Comparison of ENCODE assay signal across 20 cellular contexts in genomic region chr10:88226027-88226690, GRCh38.
DNase-seq lines count a peak whose midpoint lies in the region; ATAC-seq and TF ChIP-seq lines count a peak whose summit lies in the region.
"Had no signal": no experiment of that assay in that cellular context is flagged by ENCODE, and none has a peak within 500 bp of the region (broad histone marks: within the 10 kb centered on the region; RNA-seq: fewer than 3 reads in every experiment).

No MANE protein-coding gene starts in this region.

- H3K4me3 ChIP-seq in heart left ventricle (no peak overlapping the region), liver (ENCODE audit: low read depth in 1 of 3, low read length in 3 of 3) (peak overlapping the region in 1 of 3 donors; percentile 6), aorta (ENCODE audit: low read length in 2 of 2) (no peak overlapping the region)
- H3K4me3 ChIP-seq: MG63 had no signal

- no peak for TF ChIP-seq POLR2A in heart left ventricle (IDR thresholded peaks at IDR 0.05)

- peak overlapping the region in 11 of 12 donors; percentile 28 to 81 (median 63) for H3K27ac ChIP-seq in heart left ventricle
- H3K27ac ChIP-seq in liver (ENCODE audit: low read depth in 1 of 2, low read length in 2 of 2) = no peak overlapping the region
- no peak overlapping the region for H3K27ac ChIP-seq in aorta (ENCODE audit: low read depth in 1 of 2, low read length in 2 of 2)
- H3K27ac ChIP-seq: C4-2B had no signal

- no peak overlapping the region for H3K9ac ChIP-seq in liver (ENCODE audit: low read depth in 1 of 2, low read length in 2 of 2)

- H3K9me3 ChIP-seq in heart left ventricle (peaks cover 0 to 3% (median 0%) of the 10 kb centered on the region in 12 donors), liver (ENCODE audit: control insufficient read depth in 4 of 4, low read length in 3 of 4) (no peaks in the 10 kb centered on the region), aorta (ENCODE audit: control insufficient read depth, low read length) (no peaks in the 10 kb centered on the region)
- H3K9me3 ChIP-seq: MG63 had no signal

- DNase-seq in HuH-7.5 (ENCODE audit: low spot score) = peak; percentile 28
- no peak for DNase-seq in heart left ventricle
- DNase-seq in aorta = no peak
- no peak for DNase-seq in activated CD8-positive, alpha-beta T cell treated with anti-CD3 and anti-CD28 coated beads, Interleukin-2, amount 10 ng/mL, durations not matched to agents 7 days and 5 days
- no peak for DNase-seq in T-helper 2 cell
- DNase-seq: AML-193, DND-41, H7, Kasumi-1, MG63, NCI-H1048, NCI-H1436, NCI-H1930, NCI-H2171, NCI-H526, PC-3, RPMI8226 had no signal

- POLR2A ChIA-PET in activated CD8-positive, alpha-beta T cell treated with anti-CD3 and anti-CD28 coated beads, Interleukin-2, amount 10 ng/mL, durations not matched to agents 7 days and 5 days (lab: Charles Lee) = no interaction called here

- peaks cover 6% of the 10 kb centered on the region for H3K27me3 Mint-ChIP-seq in activated CD8-positive, alpha-beta T cell treated with anti-CD3 and anti-CD28 coated beads, Interleukin-2, amount 10 ng/mL, durations not matched to agents 7 days and 5 days (ENCODE audit: low read depth)

- no peak for TF ChIP-seq CTCF in heart left ventricle (IDR thresholded peaks at IDR 0.05)
- no peak for TF ChIP-seq CTCF in liver (IDR thresholded peaks at IDR 0.05; ENCODE audit: low read depth, low read length, missing input control)

- peak in 1 of 2 donors; percentile 44 for TF ChIP-seq RAD21 in liver (IDR thresholded peaks at IDR 0.05)

- no peaks in the 10 kb centered on the region for H3K4me1 Mint-ChIP-seq in activated CD8-positive, alpha-beta T cell treated with anti-CD3 and anti-CD28 coated beads, Interleukin-2, amount 10 ng/mL, durations not matched to agents 7 days and 5 days (ENCODE audit: low read depth)

- 10 to 44% (median 30%) methylated on average over 2 of the region's 2 CpGs for WGBS in heart left ventricle, 4 donors
- 25% methylated on average over 2 of the region's 2 CpGs for WGBS in liver
- 5 to 10% methylated on average over 2 of the region's 2 CpGs for WGBS in aorta, 2 donors

- peaks cover 5% of the 10 kb centered on the region for H3K36me3 Mint-ChIP-seq in activated CD8-positive, alpha-beta T cell treated with anti-CD3 and anti-CD28 coated beads, Interleukin-2, amount 10 ng/mL, durations not matched to agents 7 days and 5 days (ENCODE audit: low read depth)

- no peaks in the 10 kb centered on the region for H3K9me3 Mint-ChIP-seq in activated CD8-positive, alpha-beta T cell treated with anti-CD3 and anti-CD28 coated beads, Interleukin-2, amount 10 ng/mL, durations not matched to agents 7 days and 5 days (ENCODE audit: insufficient read depth)

- peaks cover 0 to 50% (median 26%) of the 10 kb centered on the region in 12 donors for H3K4me1 ChIP-seq in heart left ventricle
- H3K4me1 ChIP-seq in liver (ENCODE audit: control insufficient read depth in 4 of 4, insufficient read depth in 4 of 4, low read length in 3 of 4) = peaks cover 3 to 39% (median 26%) of the 10 kb centered on the region in 4 donors
- H3K4me1 ChIP-seq in aorta (ENCODE audit: control insufficient read depth in 1 of 2, insufficient read depth in 2 of 2, low read length in 2 of 2) = no peaks in the 10 kb centered on the region

- intact Hi-C loops in heart left ventricle (cut with DNase I) (loop anchor here in 3 of 10 donors (2.0 to 10.0 kb wide), 3 partner anchors 17 to 181 kb away; no protein-coding TSS in a partner anchor), aorta (cut with DNase I) (loop anchor here in 1 of 2 donors (10.0 kb wide), 1 partner anchor 159 kb away; no protein-coding TSS in a partner anchor)

- no peak overlapping the region for H3K27ac Mint-ChIP-seq in activated CD8-positive, alpha-beta T cell treated with anti-CD3 and anti-CD28 coated beads, Interleukin-2, amount 10 ng/mL, durations not matched to agents 7 days and 5 days

- H3K36me3 ChIP-seq in heart left ventricle = no peaks in the 10 kb centered on the region
- H3K36me3 ChIP-seq in liver (ENCODE audit: control insufficient read depth in 4 of 4, insufficient read depth in 3 of 4, low read depth in 1 of 4, low read length in 3 of 4) = no peaks in the 10 kb centered on the region
- no peaks in the 10 kb centered on the region for H3K36me3 ChIP-seq in aorta (ENCODE audit: control insufficient read depth in 1 of 2, insufficient read depth in 2 of 2, low read length in 1 of 2)
- H3K36me3 ChIP-seq: MG63 had no signal

- H3K4me3 Mint-ChIP-seq in activated CD8-positive, alpha-beta T cell treated with anti-CD3 and anti-CD28 coated beads, Interleukin-2, amount 10 ng/mL, durations not matched to agents 7 days and 5 days = no peak overlapping the region

- CTCF ChIA-PET in activated CD8-positive, alpha-beta T cell treated with anti-CD3 and anti-CD28 coated beads, Interleukin-2, amount 10 ng/mL, durations not matched to agents 7 days and 5 days (lab: Charles Lee) = interaction anchor here (1.6 kb wide), 1 partner anchor 14 kb away, joined by 4 read pairs; no protein-coding TSS in a partner anchor

- ATAC-seq in heart left ventricle (peak; percentile 8 to 73 (median 31)), aorta (ENCODE audit: low FRiP score) (peak; percentile 48), HG03521 (IDR thresholded peaks at IDR 0.05; ENCODE audit: unreplicated experiment) (no peak)
- ATAC-seq in activated CD8-positive, alpha-beta T cell treated with anti-CD3 and anti-CD28 coated beads, Interleukin-2, amount 10 ng/mL, durations not matched to agents 7 days and 5 days = no peak
- ATAC-seq: PC-3 had no signal

- H3K27me3 ChIP-seq in heart left ventricle (no peaks in the 10 kb centered on the region), liver (ENCODE audit: control insufficient read depth in 4 of 4, insufficient read depth in 4 of 4, low read length in 3 of 4) (no peaks in the 10 kb centered on the region), aorta (ENCODE audit: control insufficient read depth in 1 of 2, insufficient read depth in 2 of 2, low read length in 1 of 2) (no peaks in the 10 kb centered on the region)
- H3K27me3 ChIP-seq: MG63 had no signal

TF ChIP-seq in liver, 16 proteins besides CTCF, POLR2A, EP300 and RAD21:
- TF ChIP-seq YY1 (IDR thresholded peaks at IDR 0.05) (peak; percentile 59), HNF4G (IDR thresholded peaks at IDR 0.05) (peak; percentile 17), REST (IDR thresholded peaks at IDR 0.05) (no peak), SP1 (IDR thresholded peaks at IDR 0.05) (peak; percentile 55), EGR1 (IDR thresholded peaks at IDR 0.05; ENCODE audit: low read depth in 2 of 2) (no peak), TAF1 (conservative IDR thresholded peaks at IDR 0.05) (no peak), GABPA (IDR thresholded peaks at IDR 0.05 in 1 of 2, conservative IDR thresholded peaks at IDR 0.05 in 1 of 2) (no peak), ZBTB33 (IDR thresholded peaks at IDR 0.05) (peak; percentile 23), JUND (IDR thresholded peaks at IDR 0.05) (peak in 1 of 2 donors; percentile 15), HNF4A (conservative IDR thresholded peaks at IDR 0.05) (peak; percentile 54 to 68), FOXA2 (IDR thresholded peaks at IDR 0.05) (no peak), RXRA (IDR thresholded peaks at IDR 0.05) (peak; percentile 50 to 65), NR2F2 (IDR thresholded peaks at IDR 0.05) (peak; percentile 91)

Comparison
In these comparisons a context has a peak if more than half of its experiments do, and no peak if none do; other contexts are left out.
1. ATAC-seq: peak in heart left ventricle (4 of 4) and aorta (single experiment); none in activated CD8-positive, alpha-beta T cell treated with anti-CD3 and anti-CD28 coated beads, Interleukin-2, amount 10 ng/mL, durations not matched to agents 7 days and 5 days (single experiment) and HG03521 (single experiment).
2. H3K27ac ChIP-seq: peak in heart left ventricle (11 of 12); none in liver (0 of 2) and aorta (0 of 2).